ENCODE assay signal across 32 cellular contexts in the genomic region with DNA sequence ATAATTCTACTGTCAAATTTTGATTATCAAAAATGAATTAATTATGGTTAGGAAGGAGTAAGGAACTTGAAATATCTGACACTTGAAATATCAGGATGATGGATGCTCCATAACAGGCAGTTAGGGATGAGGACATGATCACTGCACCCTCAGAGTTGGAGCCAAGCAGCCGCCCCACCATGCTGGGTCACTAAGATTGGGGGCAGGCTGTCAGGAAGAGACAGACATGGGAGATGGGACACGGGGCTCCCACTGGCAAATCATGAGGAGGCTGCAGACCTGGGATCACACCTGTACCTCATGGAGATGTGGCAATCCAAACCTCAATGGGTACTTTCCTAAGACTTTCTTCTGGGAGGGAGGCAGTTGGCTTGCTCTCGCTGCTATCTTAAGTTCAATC.
DNase-seq lines count a peak whose midpoint lies in the region; ATAC-seq and TF ChIP-seq lines count a peak whose summit lies in the region.
"Had no signal": no experiment of that assay in that cellular context is flagged by ENCODE, and none has a peak within 500 bp of the region (broad histone marks: within the 10 kb centered on the region; RNA-seq: fewer than 3 reads in every experiment).

No MANE protein-coding gene starts in this region.

- no peak for TF ChIP-seq CTCF in DND-41 (IDR thresholded peaks at IDR 0.05; ENCODE audit: borderline replicate concordance, extremely low read depth, low read length, poor library complexity, severe bottlenecking)
- TF ChIP-seq CTCF in IMR-90 (conservative IDR thresholded peaks at IDR 0.05; ENCODE audit: low read depth, low read length), result no peak
- TF ChIP-seq CTCF in spleen (IDR thresholded peaks at IDR 0.05 in 8 of 11, conservative IDR thresholded peaks at IDR 0.05 in 3 of 11), result no peak
- TF ChIP-seq CTCF in right lobe of liver (IDR thresholded peaks at IDR 0.05), result no peak
- no peak for TF ChIP-seq CTCF in tibial nerve (IDR thresholded peaks at IDR 0.05)

- H3K14ac ChIP-seq in IMR-90 (replicated peaks; ENCODE audit: low read depth, low read length) (no peak overlapping the region), neuronal stem cell (ENCODE audit: low read length) (no peak overlapping the region)

- H2BK15ac ChIP-seq in IMR-90 (ENCODE audit: low read depth, low read length) (no peak overlapping the region), neuronal stem cell (ENCODE audit: low read length) (no peak overlapping the region)

- no TSS peak for BruUV-seq in IMR-90 (replicated peaks; lab: Mats Ljungman, UMichigan)

- H2BK20ac ChIP-seq in IMR-90 (ENCODE audit: low read depth, low read length), result no peak overlapping the region

- no peak overlapping the region for H4K5ac ChIP-seq in IMR-90 (ENCODE audit: low read depth, low read length)

- H3K4me3 ChIP-seq in DND-41 (ENCODE audit: low read depth in 1 of 2, low read length in 2 of 2) (no peak overlapping the region), IMR-90 (ENCODE audit: insufficient read depth, low read depth, low read length) (no peak overlapping the region), neuronal stem cell (ENCODE audit: low read length in 2 of 2) (no peak overlapping the region), spleen (no peak overlapping the region), right lobe of liver (no peak overlapping the region), tibial nerve (no peak overlapping the region)
- H3K4me3 ChIP-seq: A549; BLaER1; BLaER1 treated with 17β-estradiol and CSF1 and Interleukin-3, amounts not matched to agents 10 nM and 100 nM had no signal

- H3K56ac ChIP-seq in IMR-90 (ENCODE audit: extremely low read depth, insufficient read depth, low read length), result no peak overlapping the region

- no peak overlapping the region for H2BK12ac ChIP-seq in neuronal stem cell (ENCODE audit: low read length)

- no peak for TF ChIP-seq RAD21 in IMR-90 (IDR thresholded peaks at IDR 0.05; ENCODE audit: low read length)

- H4K8ac ChIP-seq in IMR-90 (ENCODE audit: low read depth in 2 of 2, low read length in 2 of 2) (no peak overlapping the region), neuronal stem cell (ENCODE audit: low read depth, low read length) (no peak overlapping the region)

- TF ChIP-seq POLR2A in IMR-90 (IDR thresholded peaks at IDR 0.05; ENCODE audit: low read depth, low read length), result no peak
- TF ChIP-seq POLR2A in spleen (IDR thresholded peaks at IDR 0.05), result no peak
- no peak for TF ChIP-seq POLR2A in right lobe of liver (IDR thresholded peaks at IDR 0.05)
- no peak for TF ChIP-seq POLR2A in tibial nerve (IDR thresholded peaks at IDR 0.05)

- H3K36me3 ChIP-seq in DND-41 (ENCODE audit: insufficient read depth, low read length) (no peaks in the 10 kb centered on the region), IMR-90 (ENCODE audit: control insufficient read depth, insufficient read depth, low read length) (no peaks in the 10 kb centered on the region), neuronal stem cell (replicated peaks in 1 of 2; ENCODE audit: control insufficient read depth in 2 of 2, insufficient read depth in 2 of 2, low read length in 2 of 2) (no peaks in the 10 kb centered on the region), spleen (no peaks in the 10 kb centered on the region), right lobe of liver (no peaks in the 10 kb centered on the region), tibial nerve (no peaks in the 10 kb centered on the region)
- H3K36me3 ChIP-seq: BE2C; BLaER1; BLaER1 treated with 17β-estradiol and CSF1 and Interleukin-3, amounts not matched to agents 10 nM and 100 nM had no signal

- POLR2A ChIA-PET in IMR-90 (lab: Charles Lee; ENCODE audit: unreplicated experiment), result no interaction called here

- WGBS in IMR-90 (ENCODE audit: extremely low coverage in 2 of 2, insufficient read length in 1 of 2), 2 experiments, result no CpG with 5 or more reads among the region's 3 CpGs
- WGBS in neuronal stem cell (ENCODE audit: extremely low coverage in 2 of 2, insufficient read length in 2 of 2, insufficient replicate concordance in 1 of 2), 2 donors, result no CpG with 5 or more reads among the region's 3 CpGs
- WGBS in spleen, 5 donors, result 87 to 90% (median 88%) methylated on average over 3 of the region's 3 CpGs
- WGBS in right lobe of liver (ENCODE audit: insufficient coverage, low coverage, low lambda C conversion rate, missing lambda C conversion rate), result 54% methylated on average over 3 of the region's 3 CpGs
- WGBS in tibial nerve, 2 donors, result 88 to 94% methylated on average over 3 of the region's 3 CpGs

- ATAC-seq in DND-41 (ENCODE audit: insufficient read depth, low read depth) (no peak; the same call in 2 of the 3 replicates), IMR-90 (ENCODE audit: low read depth) (no peak), right lobe of liver (no peak)
- ATAC-seq: A549; CD8-positive, alpha-beta T cell had no signal

- H4K91ac ChIP-seq in IMR-90 (ENCODE audit: insufficient read depth, low read depth, low read length) (no peak overlapping the region), neuronal stem cell (ENCODE audit: low read depth, low read length, poor library complexity) (no peak overlapping the region)

- dilution Hi-C loops in IMR-90 (cut with HindIII; ENCODE audit: low sequenced_read_pairs, unreplicated experiment), result no loop called here

- intact Hi-C loops in IMR-90 (cut with micrococcal nuclease) (no loop called here), spleen (cut with DNase I; ENCODE audit: low total_unique reads) (no loop called here), right lobe of liver (cut with DNase I) (no loop called here)

- no peak overlapping the region for H3K18ac ChIP-seq in IMR-90 (ENCODE audit: low read depth, low read length)
- H3K18ac ChIP-seq in neuronal stem cell (ENCODE audit: low read length), result no peak overlapping the region

- H3K4ac ChIP-seq in IMR-90 (ENCODE audit: low read depth, low read length) (no peak overlapping the region), neuronal stem cell (ENCODE audit: low read length) (no peak overlapping the region)

- H3K23ac ChIP-seq in IMR-90 (ENCODE audit: low read depth, low read length) (no peak overlapping the region), neuronal stem cell (ENCODE audit: low read depth, low read length, poor library complexity) (no peak overlapping the region)

- H2AK5ac ChIP-seq in IMR-90 (ENCODE audit: low read depth, low read length), result no peak overlapping the region
- H2AK5ac ChIP-seq in neuronal stem cell (ENCODE audit: low read depth, low read length), result peak overlapping the region; percentile 35

- H4K20me1 ChIP-seq in DND-41 (ENCODE audit: insufficient read depth, low read length), result no peaks in the 10 kb centered on the region
- H4K20me1 ChIP-seq in IMR-90 (ENCODE audit: insufficient read depth, low read length), result no peaks in the 10 kb centered on the region
- H4K20me1 ChIP-seq: BLaER1; BLaER1 treated with 17β-estradiol and CSF1 and Interleukin-3, amounts not matched to agents 10 nM and 100 nM had no signal

- H2BK5ac ChIP-seq in IMR-90 (ENCODE audit: low read depth, low read length, poor library complexity, severe bottlenecking), result no peak overlapping the region
- H2BK5ac ChIP-seq in neuronal stem cell (ENCODE audit: low read length), result no peak overlapping the region

- 0 out of 2 replicates have a peak, but pooled peaks cover 3% of the 10 kb centered on the region for H3K9me1 ChIP-seq in IMR-90 (ENCODE audit: insufficient read depth, low read length)

- no peak overlapping the region for H2AK9ac ChIP-seq in IMR-90 (replicated peaks; ENCODE audit: low read depth, low read length, poor library complexity)

- CTCF ChIA-PET in IMR-90 (lab: Yijun Ruan, JAX), result no interaction called here

- H3K4me1 ChIP-seq in DND-41 (ENCODE audit: insufficient read depth, low read length) (peaks cover 9% of the 10 kb centered on the region), IMR-90 (ENCODE audit: control insufficient read depth, insufficient read depth, low read length) (no peaks in the 10 kb centered on the region), neuronal stem cell (ENCODE audit: control insufficient read depth in 2 of 2, insufficient read depth in 1 of 2, low read depth in 1 of 2, low read length in 2 of 2) (peaks cover 0 to 2% of the 10 kb centered on the region in 2 donors), spleen (no peaks in the 10 kb centered on the region), right lobe of liver (no peaks in the 10 kb centered on the region), tibial nerve (no peaks in the 10 kb centered on the region)
- H3K4me1 ChIP-seq: A549, BE2C, BLaER1, Caco-2 had no signal

- H3K4me2 ChIP-seq in DND-41 (ENCODE audit: insufficient read depth, low read length) (no peak overlapping the region), IMR-90 (ENCODE audit: low read depth, low read length) (no peak overlapping the region), neuronal stem cell (ENCODE audit: insufficient read depth, low read length, poor library complexity, severe bottlenecking) (no peak overlapping the region)
- H3K4me2 ChIP-seq: A549; BLaER1; BLaER1 treated with 17β-estradiol and CSF1 and Interleukin-3, amounts not matched to agents 10 nM and 100 nM had no signal

- H3K27me3 ChIP-seq in DND-41 (ENCODE audit: insufficient read depth, low read length, poor library complexity) (no peaks in the 10 kb centered on the region), IMR-90 (ENCODE audit: control insufficient read depth, insufficient read depth, low read length) (no peaks in the 10 kb centered on the region), neuronal stem cell (ENCODE audit: control insufficient read depth in 3 of 3, insufficient read depth in 3 of 3, low read depth in 1 of 3, low read length in 3 of 3) (no peaks in the 10 kb centered on the region), spleen (replicated peaks in 1 of 7) (no peaks in the 10 kb centered on the region), right lobe of liver (no peaks in the 10 kb centered on the region), tibial nerve (no peaks in the 10 kb centered on the region)
- H3K27me3 ChIP-seq: BE2C; BLaER1; BLaER1 treated with 17β-estradiol and CSF1 and Interleukin-3, amounts not matched to agents 10 nM and 100 nM had no signal

- H2AFZ ChIP-seq in DND-41 (ENCODE audit: low read depth, low read length) (no peak overlapping the region), IMR-90 (replicated peaks; ENCODE audit: low read length, poor library complexity) (peak overlapping the region; percentile 6), neuronal stem cell (ENCODE audit: low read length) (no peak overlapping the region)

- in situ Hi-C loops in IMR-90 (cut with MboI; ENCODE audit: low sequenced_read_pairs), result no loop called here

- H3K79me2 ChIP-seq in DND-41 (ENCODE audit: insufficient read depth, low read length), result no peaks in the 10 kb centered on the region

- H3K27ac ChIP-seq in DND-41 (ENCODE audit: low read length) (no peak overlapping the region), IMR-90 (ENCODE audit: insufficient read depth, low read length) (no peak overlapping the region), neuronal stem cell (replicated peaks; ENCODE audit: low read length) (no peak overlapping the region), spleen (no peak overlapping the region), right lobe of liver (no peak overlapping the region), tibial nerve (no peak overlapping the region)
- H3K27ac ChIP-seq: 22Rv1; A549; BLaER1; BLaER1 treated with 17β-estradiol and CSF1 and Interleukin-3, amounts not matched to agents 10 nM and 100 nM; C4-2B had no signal

- H3K79me1 ChIP-seq in IMR-90 (ENCODE audit: low read depth in 1 of 2, low read length in 2 of 2) (no peaks in the 10 kb centered on the region), neuronal stem cell (ENCODE audit: low read depth, low read length) (no peaks in the 10 kb centered on the region)

- H2BK120ac ChIP-seq in IMR-90 (ENCODE audit: low read depth, low read length) (no peak overlapping the region), neuronal stem cell (ENCODE audit: low read depth, low read length) (no peak overlapping the region)

- no peak overlapping the region for H3K9ac ChIP-seq in DND-41 (ENCODE audit: low read depth, low read length)
- no peak overlapping the region for H3K9ac ChIP-seq in IMR-90 (ENCODE audit: low read depth, low read length)
- no peak overlapping the region for H3K9ac ChIP-seq in neuronal stem cell (ENCODE audit: low read depth, low read length, poor library complexity)
- H3K9ac ChIP-seq: BLaER1; BLaER1 treated with 17β-estradiol and CSF1 and Interleukin-3, amounts not matched to agents 10 nM and 100 nM had no signal

- TF ChIP-seq EP300 in tibial nerve (IDR thresholded peaks at IDR 0.05), result no peak

- peak; percentile 7 for DNase-seq in DND-41
- no peak for DNase-seq in IMR-90
- DNase-seq in neuronal stem cell (ENCODE audit: low spot score), result no peak
- peak; percentile 57 for DNase-seq in spleen
- DNase-seq in medulla oblongata (ENCODE audit: extremely low spot score), result no peak
- no peak for DNase-seq in right lobe of liver
- no peak for DNase-seq in tibial nerve (ENCODE audit: low spot score in 2 of 2)
- DNase-seq in LoVo (ENCODE audit: low spot score), result no peak
- DNase-seq: 8988T; ACHN; AML-193; BE2C; C1 segment of cervical spinal cord; Caco-2; Calu3; CD4-positive, alpha-beta memory T cell; CD4-positive, alpha-beta T cell; CD4-positive, CD25-positive, alpha-beta regulatory T cell; CD8-positive, alpha-beta memory T cell; CD8-positive, alpha-beta T cell; COR-L47; DMS 273 treated with DMSO at 0.1 percent for 48 hours; DMS153; DMS53; DMS79; DMS79 treated with DMSO at 0.1 percent for 48 hours; EL had no signal

- H3K9me3 ChIP-seq in DND-41 (ENCODE audit: insufficient read depth, low read length, severe bottlenecking), result no peaks in the 10 kb centered on the region
- H3K9me3 ChIP-seq in IMR-90 (ENCODE audit: control insufficient read depth, insufficient read depth, low read length), result no peaks in the 10 kb centered on the region
- no peaks in the 10 kb centered on the region for H3K9me3 ChIP-seq in neuronal stem cell (replicated peaks in 1 of 2; ENCODE audit: control insufficient read depth in 2 of 2, insufficient read depth in 1 of 2, low read depth in 1 of 2, low read length in 2 of 2)
- H3K9me3 ChIP-seq in spleen, result peaks cover 0 to 5% (median 0%) of the 10 kb centered on the region in 8 donors
- H3K9me3 ChIP-seq in right lobe of liver, result no peaks in the 10 kb centered on the region
- peaks cover 0 to 4% (median 0%) of the 10 kb centered on the region in 4 donors for H3K9me3 ChIP-seq in tibial nerve
- H3K9me3 ChIP-seq: A549; BE2C; BLaER1; BLaER1 treated with 17β-estradiol and CSF1 and Interleukin-3, amounts not matched to agents 10 nM and 100 nM; Caco-2 had no signal

Comparison
In these comparisons a context has a peak if more than half of its experiments do, and no peak if none do; other contexts are left out.
1. DNase-seq: peak in DND-41 (single experiment) and spleen (single experiment); none in IMR-90 (single experiment), neuronal stem cell (single experiment), medulla oblongata (single experiment), right lobe of liver (0 of 3), tibial nerve (0 of 2) and LoVo (single experiment).